ENCODE assay signal across 36 cellular contexts in the genomic region with DNA sequence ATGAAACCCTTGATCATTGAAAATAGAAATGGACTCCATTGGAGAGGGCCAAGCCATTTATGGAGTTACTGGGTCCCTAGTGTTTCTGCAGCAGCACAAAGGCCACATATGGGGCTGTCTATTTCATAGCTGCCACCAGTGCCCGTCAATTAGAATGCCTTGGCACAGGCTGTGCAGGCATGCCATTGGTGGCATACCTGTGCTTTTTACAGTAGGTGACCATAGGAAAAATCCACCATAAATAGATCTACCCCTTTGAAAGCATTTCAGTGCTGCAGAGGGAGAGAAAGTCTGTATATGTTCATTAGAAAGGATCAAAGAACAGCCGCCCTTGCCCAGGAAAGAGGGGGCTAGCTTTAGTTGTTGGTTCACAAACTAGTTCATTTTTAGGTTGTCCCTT. TPM values are rescaled to one million over a fixed set of nuclear protein-coding genes. Genes with fewer than 3 reads are reported as not detected.
DNase-seq lines count a peak whose midpoint lies in the region; ATAC-seq, FAIRE-seq and TF ChIP-seq lines count a peak whose summit lies in the region.
"Had no signal": no experiment of that assay in that cellular context is flagged by ENCODE, and none has a peak within 500 bp of the region (broad histone marks: within the 10 kb centered on the region; RNA-seq: fewer than 3 reads in every experiment).

No MANE protein-coding gene starts in this region.

- H4K91ac ChIP-seq in mesenchymal stem cell (ENCODE audit: low read length): no peak overlapping the region

- intact Hi-C loops in left ventricle myocardium superior (cut with micrococcal nuclease): no loop called here
- intact Hi-C loops in left ventricle myocardium inferior (cut with micrococcal nuclease): no loop called here
- intact Hi-C loops in breast epithelium (cut with DNase I; ENCODE audit: low total_unique reads): no loop called here
- intact Hi-C loops in pancreas (cut with DNase I): no loop called here
- intact Hi-C loops in transverse colon (cut with DNase I; ENCODE audit: low total_unique reads): no loop called here

- H3K4me2 ChIP-seq in mesenchymal stem cell (ENCODE audit: low read length, poor library complexity, severe bottlenecking): no peak overlapping the region
- H3K4me2 ChIP-seq: smooth muscle cell had no signal

- no peak overlapping the region for H2BK5ac ChIP-seq in mesenchymal stem cell (ENCODE audit: low read depth, low read length, poor library complexity, severe bottlenecking)

- 20 to 32% methylated on average over 2 of the region's 2 CpGs for WGBS in pancreas, 2 donors
- WGBS in transverse colon (ENCODE audit: low coverage in 1 of 2), 2 donors: 43 to 56% methylated on average over 1 to 2 of the region's 2 CpGs
- 56% methylated on average over 1 of the region's 2 CpGs for WGBS in mesenchymal stem cell

- H3K18ac ChIP-seq in mesenchymal stem cell (ENCODE audit: low read depth in 1 of 2, low read length in 2 of 2): no peak overlapping the region

- H3K9me3 ChIP-seq in left ventricle myocardium inferior (replicated peaks): no peaks in the 10 kb centered on the region
- no peaks in the 10 kb centered on the region for H3K9me3 ChIP-seq in breast epithelium
- no peaks in the 10 kb centered on the region for H3K9me3 ChIP-seq in pancreas
- no peaks in the 10 kb centered on the region for H3K9me3 ChIP-seq in transverse colon
- no peaks in the 10 kb centered on the region for H3K9me3 ChIP-seq in mesenchymal stem cell (ENCODE audit: control insufficient read depth, low read length)
- H3K9me3 ChIP-seq: SJCRH30, thoracic aorta, vagina had no signal

- no peak overlapping the region for H4K8ac ChIP-seq in mesenchymal stem cell (ENCODE audit: low read length)

- H3K36me3 ChIP-seq in left ventricle myocardium inferior: no peaks in the 10 kb centered on the region
- no peaks in the 10 kb centered on the region for H3K36me3 ChIP-seq in breast epithelium
- H3K36me3 ChIP-seq in pancreas: no peaks in the 10 kb centered on the region
- no peaks in the 10 kb centered on the region for H3K36me3 ChIP-seq in transverse colon
- H3K36me3 ChIP-seq in mesenchymal stem cell (ENCODE audit: control insufficient read depth in 1 of 2, insufficient read depth in 2 of 2, low read depth in 1 of 2, low read length in 2 of 2): no peaks in the 10 kb centered on the region
- H3K36me3 ChIP-seq: SJCRH30, thoracic aorta, vagina had no signal

- peaks cover 5% of the 10 kb centered on the region for H3K27me3 ChIP-seq in left ventricle myocardium inferior (ENCODE audit: low read depth)
- H3K27me3 ChIP-seq in breast epithelium: no peaks in the 10 kb centered on the region
- no peaks in the 10 kb centered on the region for H3K27me3 ChIP-seq in pancreas
- no peaks in the 10 kb centered on the region for H3K27me3 ChIP-seq in transverse colon
- H3K27me3 ChIP-seq in mesenchymal stem cell (ENCODE audit: control insufficient read depth in 1 of 2, insufficient read depth in 1 of 2, low read length in 2 of 2): no peaks in the 10 kb centered on the region
- H3K27me3 ChIP-seq: SJCRH30, vagina had no signal

- ATAC-seq in left ventricle myocardium superior: peak; percentile 36
- ATAC-seq in pancreas: peak; percentile 33 to 71 (median 66)
- ATAC-seq in GM18498 (IDR thresholded peaks at IDR 0.05; ENCODE audit: unreplicated experiment): no peak
- ATAC-seq: GM12878; naive thymus-derived CD4-positive, alpha-beta T cell; T-cell had no signal

- H3K27ac ChIP-seq in left ventricle myocardium inferior (replicated peaks) (no peak overlapping the region), breast epithelium (peak overlapping the region; percentile 64 to 73), pancreas (peak overlapping the region; percentile 9 to 91 (median 74)), transverse colon (peak overlapping the region; percentile 76 to 83 (median 82)), mesenchymal stem cell (ENCODE audit: low read length, poor library complexity, severe bottlenecking) (no peak overlapping the region)
- H3K27ac ChIP-seq: epithelial cell of prostate, SJCRH30, thoracic aorta, vagina had no signal

- no peak overlapping the region for H3K4ac ChIP-seq in mesenchymal stem cell (ENCODE audit: low read depth in 1 of 2, low read length in 2 of 2)

- no peak overlapping the region for H2AFZ ChIP-seq in mesenchymal stem cell (ENCODE audit: low read depth, low read length)

- H3K4me3 ChIP-seq in left ventricle myocardium inferior: no peak overlapping the region
- peak overlapping the region in 1 of 3 donors; percentile 10 for H3K4me3 ChIP-seq in breast epithelium
- H3K4me3 ChIP-seq in pancreas: peak overlapping the region in 1 of 4 donors; percentile 22
- peak overlapping the region in 1 of 4 donors; percentile 16 for H3K4me3 ChIP-seq in transverse colon
- H3K4me3 ChIP-seq in mesenchymal stem cell (ENCODE audit: insufficient read depth in 1 of 2, low read depth in 1 of 2, low read length in 2 of 2): no peak overlapping the region
- H3K4me3 ChIP-seq: GM12878, SJCRH30, smooth muscle cell, thoracic aorta, vagina had no signal

- no peak overlapping the region for H3K9ac ChIP-seq in mesenchymal stem cell (ENCODE audit: low read length)

- in situ Hi-C loops in transverse colon (cut with MboI; ENCODE audit: low pct_ligation_motif_present in 1 of 4, low pct_unique_long_range_greater_than_20kb in 1 of 4, low sequenced_read_pairs in 3 of 4): no loop called here

- no peak overlapping the region for H3K23ac ChIP-seq in mesenchymal stem cell (ENCODE audit: low read length in 2 of 2)

- H2BK120ac ChIP-seq in mesenchymal stem cell (ENCODE audit: low read depth, low read length): no peak overlapping the region

- no peak for TF ChIP-seq POLR2A in breast epithelium (IDR thresholded peaks at IDR 0.05)
- no peak for TF ChIP-seq POLR2A in transverse colon (IDR thresholded peaks at IDR 0.05)

- no peak for TF ChIP-seq EP300 in transverse colon (IDR thresholded peaks at IDR 0.05; ENCODE audit: low read depth)

- DNase-seq in left ventricle myocardium superior (no peak), left ventricle myocardium inferior (no peak), breast epithelium (ENCODE audit: low spot score in 2 of 2) (no peak), pancreas (peak in 1 of 6 donors; percentile 22), transverse colon (no peak), mesenchymal stem cell (no peak)
- no peak for DNase-seq in stimulated activated CD8-positive, alpha-beta memory T cell treated with anti-CD3 and anti-CD28 coated beads, Interleukin-4, amount 100 ng/mL, for 48 hours
- DNase-seq: activated B cell treated with CpG ODN at 0.5 μM for 24 hours; activated CD4-positive, alpha-beta T cell treated with anti-CD3 and anti-CD28 coated beads, Interleukin-2, amount 10 ng/mL, durations not matched to agents 7 days and 5 days; CD4-positive, alpha-beta T cell; cortex of kidney; DMS 273 treated with DMSO at 0.1 percent for 48 hours; effector memory CD4-positive, alpha-beta T cell; H9; hypothalamus; Karpas-422; mesendoderm; naive thymus-derived CD4-positive, alpha-beta T cell; NCI-H1436; NCI-H446 treated with DMSO at 0.1 percent for 48 hours; NCI-H82; SJCRH30; stimulated activated naive CD4-positive, alpha-beta T cell treated with Interleukin-2 at 50 U/mL for 16 hours; T-cell had no signal

- TF ChIP-seq CTCF in left ventricle myocardium inferior (IDR thresholded peaks at IDR 0.05; ENCODE audit: borderline replicate concordance) (no peak), breast epithelium (IDR thresholded peaks at IDR 0.05) (no peak), pancreas (IDR thresholded peaks at IDR 0.05) (no peak), transverse colon (IDR thresholded peaks at IDR 0.05) (no peak)

- H2BK15ac ChIP-seq in mesenchymal stem cell (ENCODE audit: low read depth, poor library complexity, severe bottlenecking): no peak overlapping the region

- H2AK5ac ChIP-seq in mesenchymal stem cell (ENCODE audit: low read length, severe bottlenecking): no peak overlapping the region

- H3K14ac ChIP-seq in mesenchymal stem cell (ENCODE audit: low read length in 2 of 2): no peak overlapping the region

- no peaks in the 10 kb centered on the region for H3K79me1 ChIP-seq in mesenchymal stem cell (replicated peaks; ENCODE audit: low read length, poor library complexity, severe bottlenecking)

- FAIRE-seq in pancreas (lab: Jason Lieb, UNC): no peak
- FAIRE-seq: A204.1, bronchial epithelial cell, GM12878 had no signal

- H2BK12ac ChIP-seq in mesenchymal stem cell (ENCODE audit: low read length in 2 of 2): no peak overlapping the region

- H3K4me1 ChIP-seq in left ventricle myocardium inferior (no peaks in the 10 kb centered on the region), breast epithelium (no peaks in the 10 kb centered on the region), pancreas (peaks cover 25 to 40% (median 25%) of the 10 kb centered on the region in 3 donors), transverse colon (peaks cover 3 to 47% (median 25%) of the 10 kb centered on the region in 4 donors), mesenchymal stem cell (ENCODE audit: control insufficient read depth, insufficient read depth, low read depth, low read length) (no peaks in the 10 kb centered on the region)
- H3K4me1 ChIP-seq: SJCRH30, vagina had no signal

RNA-seq across cellular contexts. Expression of gene MYBPC1, which starts 13.1 kb away (rescaled TPM):
- total RNA-seq in left ventricle myocardium superior (3.9 TPM), left ventricle myocardium inferior (7.3 TPM), breast epithelium (100 to 1,000 TPM in 1 of 3 donors, 10 to 100 TPM in 1, under 1 TPM in 1; 0.64 to 395 (median 92.2) TPM), pancreas (10 to 100 TPM in 1 of 6 donors, under 1 TPM in 3, not detected in 2; 0.12 to 13.6 (median 0.36) TPM), transverse colon (100 to 1,000 TPM in 3 of 4 donors, not detected in 1; 151 to 247 (median 182) TPM)
- polyA plus RNA-seq in pancreas: under 1 TPM; 0.08 to 0.59 TPM
- not detected for polyA plus RNA-seq in mesenchymal stem cell (2013, experiment 1 of 2)
- polyA plus RNA-seq in mesenchymal stem cell (2013, experiment 2 of 2): not detected
- total RNA-seq: activated B cell treated with CpG ODN at 0.5 μM for 24 hours; activated CD4-positive, alpha-beta T cell treated with anti-CD3 and anti-CD28 coated beads, Interleukin-2, amount 10 ng/mL, durations not matched to agents 7 days and 5 days; activated CD8-positive, alpha-beta memory T cell treated with anti-CD3 and anti-CD28 coated beads for 36 hours; bronchial epithelial cell; CD4-positive, alpha-beta T cell; GM12878; H9; naive thymus-derived CD4-positive, alpha-beta T cell; omental fat pad; renal cortical epithelial cell; RPMI7951; SJCRH30; smooth muscle cell; T-cell; vagina had no signal
- polyA plus RNA-seq: GM12878; naive thymus-derived CD4-positive, alpha-beta T cell; smooth muscle cell had no signal

Comparison
In these comparisons a context has a peak if more than half of its experiments do, and no peak if none do; other contexts are left out.
1. H3K27ac ChIP-seq: peak in breast epithelium (2 of 2), pancreas (4 of 4) and transverse colon (4 of 4); none in left ventricle myocardium inferior (single experiment) and mesenchymal stem cell (single experiment).